8 cellular contexts compared by ENCODE assay signal in the genomic region with DNA sequence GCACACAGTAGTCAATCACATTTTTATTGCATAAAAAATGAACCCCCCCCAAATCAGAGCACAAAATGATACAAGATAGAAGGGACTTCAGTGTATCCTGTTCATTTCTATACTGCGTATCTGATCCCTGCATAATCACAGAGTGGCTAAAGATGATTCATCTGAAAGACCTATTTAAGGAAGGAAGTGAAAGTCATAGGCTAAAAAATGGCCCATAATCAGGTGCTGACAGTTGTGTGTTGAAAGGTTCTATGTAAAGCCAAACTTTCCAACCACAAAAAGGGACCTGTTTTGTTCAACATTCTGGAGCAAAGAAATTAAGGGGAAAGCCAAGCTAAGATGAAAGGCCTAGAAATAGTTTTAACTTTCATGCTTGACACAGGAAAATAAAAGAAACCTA.
A peak's percentile ranks its signal among the peaks of the same experiment; 100 is the strongest.
DNase-seq lines count a peak whose midpoint lies in the region; ATAC-seq, FAIRE-seq and TF ChIP-seq lines count a peak whose summit lies in the region.

No MANE protein-coding gene starts in this region.

- no peaks in the 10 kb centered on the region for H3K27me3 Mint-ChIP-seq in activated naive CD8-positive, alpha-beta T cell treated with anti-CD3 and anti-CD28 coated beads, Interleukin-2, amount 50 U/mL, for 24 hours

- H3K4me3 ChIP-seq in GM06990 (replicated peaks; ENCODE audit: low read depth, low read length): no peak overlapping the region
- H3K4me3 ChIP-seq in tibial nerve: no peak overlapping the region

- no peaks in the 10 kb centered on the region for H3K9me3 ChIP-seq in tibial nerve

- TF ChIP-seq EP300 in tibial nerve (IDR thresholded peaks at IDR 0.05): no peak

- no peak for FAIRE-seq in urothelium cell line (lab: Jason Lieb, UNC)

- H3K36me3 ChIP-seq in GM06990 (ENCODE audit: control insufficient read depth, insufficient read depth, low read length) (no peaks in the 10 kb centered on the region), tibial nerve (no peaks in the 10 kb centered on the region)

- DNase-seq in GM06990 (ENCODE audit: extremely low read depth, insufficient read length) (peak; percentile 58), urothelium cell line (ENCODE audit: low spot score) (peak; percentile 4), tibial nerve (ENCODE audit: low spot score in 2 of 2) (no peak), NCI-H524 treated with DMSO at 0.1 percent for 48 hours (lab: John Stamatoyannopoulos, UW) (no peak), NCI-H446 (lab: John Stamatoyannopoulos, UW) (no peak)
- no peak for DNase-seq in activated naive CD8-positive, alpha-beta T cell treated with anti-CD3 and anti-CD28 coated beads, Interleukin-2, amount 50 U/mL, for 24 hours

- H3K4me1 ChIP-seq in tibial nerve: peaks cover 0 to 5% (median 0%) of the 10 kb centered on the region in 4 donors

- TF ChIP-seq POLR2A in tibial nerve (IDR thresholded peaks at IDR 0.05): no peak

- peaks cover 9% of the 10 kb centered on the region for H3K9me3 Mint-ChIP-seq in activated naive CD8-positive, alpha-beta T cell treated with anti-CD3 and anti-CD28 coated beads, Interleukin-2, amount 50 U/mL, for 24 hours

- ATAC-seq in GM21423 (IDR thresholded peaks at IDR 0.05; ENCODE audit: unreplicated experiment) (peak; percentile 94), HG03565 (IDR thresholded peaks at IDR 0.05; ENCODE audit: unreplicated experiment) (peak; percentile 88)
- ATAC-seq in activated naive CD8-positive, alpha-beta T cell treated with anti-CD3 and anti-CD28 coated beads, Interleukin-2, amount 50 U/mL, for 24 hours: peak; percentile 96

- no peak overlapping the region for H3K27ac ChIP-seq in tibial nerve

- 80 to 86% methylated on average over 1 of the region's 1 CpG for WGBS in tibial nerve, 2 donors

- TF ChIP-seq CTCF in GM06990 (IDR thresholded peaks at IDR 0.05; ENCODE audit: insufficient read depth, low read length, poor library complexity, severe bottlenecking): no peak
- no peak for TF ChIP-seq CTCF in tibial nerve (IDR thresholded peaks at IDR 0.05)

- H3K27me3 ChIP-seq in GM06990 (replicated peaks; ENCODE audit: control insufficient read depth, insufficient read depth, low read length): no peaks in the 10 kb centered on the region
- no peaks in the 10 kb centered on the region for H3K27me3 ChIP-seq in tibial nerve

- H3K4me3 Mint-ChIP-seq in activated naive CD8-positive, alpha-beta T cell treated with anti-CD3 and anti-CD28 coated beads, Interleukin-2, amount 50 U/mL, for 24 hours: peak overlapping the region; percentile 44

- no peaks in the 10 kb centered on the region for H3K36me3 Mint-ChIP-seq in activated naive CD8-positive, alpha-beta T cell treated with anti-CD3 and anti-CD28 coated beads, Interleukin-2, amount 50 U/mL, for 24 hours (ENCODE audit: low read depth)

- H3K27ac Mint-ChIP-seq in activated naive CD8-positive, alpha-beta T cell treated with anti-CD3 and anti-CD28 coated beads, Interleukin-2, amount 50 U/mL, for 24 hours: peak overlapping the region; percentile 71

- peaks cover 58% of the 10 kb centered on the region for H3K4me1 Mint-ChIP-seq in activated naive CD8-positive, alpha-beta T cell treated with anti-CD3 and anti-CD28 coated beads, Interleukin-2, amount 50 U/mL, for 24 hours

Comparison
In these comparisons a context has a peak if more than half of its experiments do, and no peak if none do; other contexts are left out.
1. DNase-seq: peak in GM06990 (single experiment) and urothelium cell line (single experiment); none in activated naive CD8-positive, alpha-beta T cell treated with anti-CD3 and anti-CD28 coated beads, Interleukin-2, amount 50 U/mL, for 24 hours (single experiment), tibial nerve (0 of 2), NCI-H524 treated with DMSO at 0.1 percent for 48 hours (single experiment) and NCI-H446 (0 of 2).
2. Peak in every context shown above with its lines, with median percentiles within 50 percentile points of each other: ATAC-seq.